33 cellular contexts compared by ENCODE assay signal in genomic region chr12:124305136-124305535, GRCh38. TPM values are rescaled to one million over a fixed set of nuclear protein-coding genes. Genes with fewer than 3 reads are reported as not detected.
"Had no signal": no experiment of that assay in that cellular context is flagged by ENCODE, and none has a peak within 500 bp of the region (broad histone marks: within the 10 kb centered on the region; RNA-seq: fewer than 3 reads in every experiment).

No MANE protein-coding gene starts in this region.

- H3K27me3 ChIP-seq: body of pancreas, breast epithelium had no signal

- H3K4me2 ChIP-seq: PC-9 had no signal

- H3K9me3 ChIP-seq: body of pancreas, breast epithelium had no signal

- H3K27ac Mint-ChIP-seq: activated CD4-positive, alpha-beta T cell treated with anti-CD3 and anti-CD28 coated beads for 36 hours; activated CD4-positive, alpha-beta T cell treated with anti-CD3 and anti-CD28 coated beads, Interleukin-2, amount 10 ng/mL, durations not matched to agents 7 days and 5 days; activated CD8-positive, alpha-beta T cell treated with anti-CD3 and anti-CD28 coated beads, Interleukin-2, amount 10 ng/mL, durations not matched to agents 7 days and 5 days; activated naive CD4-positive, alpha-beta T cell treated with anti-CD3 and anti-CD28 coated beads, Interleukin-2, amount 50 U/mL, for 24 hours; activated naive CD8-positive, alpha-beta T cell treated with anti-CD3 and anti-CD28 coated beads, Interleukin-2, amount 10 ng/mL, durations not matched to agents 7 days and 5 days; activated T-cell treated with anti-CD3 and anti-CD28 coated beads, Interleukin-2, amount 50 U/mL, for 24 hours; activated T-helper 2 cell treated with anti-CD3 and anti-CD28 coated beads, Interferon-gamma antibody, Interleukin-2, Interleukin-4, amounts not matched to agents 10 μg/mL and 5 μg/mL and 100 μg/mL, durations not matched to agents 14 hours and 24 hours and 36 hours had no signal

- H3K27me3 Mint-ChIP-seq: activated CD4-positive, alpha-beta T cell treated with anti-CD3 and anti-CD28 coated beads for 36 hours; activated naive CD4-positive, alpha-beta T cell treated with anti-CD3 and anti-CD28 coated beads, Interleukin-2, amount 50 U/mL, for 24 hours; activated naive CD8-positive, alpha-beta T cell treated with anti-CD3 and anti-CD28 coated beads, Interleukin-2, amount 10 ng/mL, durations not matched to agents 7 days and 5 days had no signal

- H3K4me1 ChIP-seq: body of pancreas, breast epithelium had no signal

- DNase-seq: activated CD4-positive, alpha-beta T cell treated with anti-CD3 and anti-CD28 coated beads for 36 hours; activated CD4-positive, alpha-beta T cell treated with anti-CD3 and anti-CD28 coated beads, Interleukin-2, amount 10 ng/mL, durations not matched to agents 7 days and 5 days; activated CD4-positive, alpha-beta T cell treated with anti-CD3 and anti-CD28 coated beads, Interleukin-2, amount 50 U/mL, for 48 hours; activated CD8-positive, alpha-beta T cell treated with anti-CD3 and anti-CD28 coated beads, Interleukin-2, amount 10 ng/mL, durations not matched to agents 7 days and 5 days; activated gamma-delta T cell; activated naive CD4-positive, alpha-beta T cell treated with Interleukin-2 at 50 U/mL for 16 hours; activated naive CD8-positive, alpha-beta T cell treated with anti-CD3 and anti-CD28 coated beads, Interleukin-2, amount 10 ng/mL, durations not matched to agents 7 days and 5 days; activated T-cell treated with anti-CD3 and anti-CD28 coated beads, Interleukin-2, amount 50 U/mL, for 24 hours; body of pancreas; NCI-H1092 treated with DMSO at 0.1 percent for 48 hours; NCI-H1417; NCI-H146; NCI-H187; NCI-H2029 treated with DMSO at 0.1 percent for 48 hours; NCI-H2107; NCI-H2171; NCI-H510A; NCI-H526; NCI-H748 treated with DMSO at 0.1 percent for 48 hours; NK-92 treated with Interleukin-12 subunit alpha and Interleukin-12 subunit beta, amount 100 ng/mL, for 24 hours; PC-9; SW 1271; T-helper 1 cell; T-helper 2 cell; T1000 had no signal

- H2AFZ ChIP-seq: PC-9 had no signal

- H3K4me3 Mint-ChIP-seq: activated CD4-positive, alpha-beta T cell treated with anti-CD3 and anti-CD28 coated beads for 36 hours; activated CD4-positive, alpha-beta T cell treated with anti-CD3 and anti-CD28 coated beads, Interleukin-2, amount 10 ng/mL, durations not matched to agents 7 days and 5 days; activated CD8-positive, alpha-beta T cell treated with anti-CD3 and anti-CD28 coated beads, Interleukin-2, amount 10 ng/mL, durations not matched to agents 7 days and 5 days; activated naive CD4-positive, alpha-beta T cell treated with anti-CD3 and anti-CD28 coated beads, Interleukin-2, amount 50 U/mL, for 24 hours; activated naive CD8-positive, alpha-beta T cell treated with anti-CD3 and anti-CD28 coated beads, Interleukin-2, amount 10 ng/mL, durations not matched to agents 7 days and 5 days; activated T-cell treated with anti-CD3 and anti-CD28 coated beads, Interleukin-2, amount 50 U/mL, for 24 hours had no signal

- H3K27ac ChIP-seq: body of pancreas, PC-9, RWPE1 had no signal

- H3K9me3 Mint-ChIP-seq: activated CD4-positive, alpha-beta T cell treated with anti-CD3 and anti-CD28 coated beads, Interleukin-2, amount 10 ng/mL, durations not matched to agents 7 days and 5 days; activated naive CD4-positive, alpha-beta T cell treated with anti-CD3 and anti-CD28 coated beads, Interleukin-2, amount 50 U/mL, for 24 hours; activated naive CD8-positive, alpha-beta T cell treated with anti-CD3 and anti-CD28 coated beads, Interleukin-2, amount 10 ng/mL, durations not matched to agents 7 days and 5 days; activated T-cell treated with anti-CD3 and anti-CD28 coated beads, Interleukin-2, amount 50 U/mL, for 24 hours; activated T-helper 2 cell treated with anti-CD3 and anti-CD28 coated beads, Interferon-gamma antibody, Interleukin-2, Interleukin-4, amounts not matched to agents 10 μg/mL and 5 μg/mL and 100 μg/mL, durations not matched to agents 14 hours and 24 hours and 36 hours had no signal

- H3K4me3 ChIP-seq: body of pancreas, K562, PC-9 had no signal

- H3K4me1 Mint-ChIP-seq: activated CD4-positive, alpha-beta T cell treated with anti-CD3 and anti-CD28 coated beads for 36 hours; activated CD4-positive, alpha-beta T cell treated with anti-CD3 and anti-CD28 coated beads, Interleukin-2, amount 10 ng/mL, durations not matched to agents 7 days and 5 days; activated naive CD4-positive, alpha-beta T cell treated with anti-CD3 and anti-CD28 coated beads, Interleukin-2, amount 50 U/mL, for 24 hours; activated naive CD8-positive, alpha-beta T cell treated with anti-CD3 and anti-CD28 coated beads, Interleukin-2, amount 10 ng/mL, durations not matched to agents 7 days and 5 days had no signal

- H3K36me3 ChIP-seq: breast epithelium had no signal

- H3K36me3 Mint-ChIP-seq: activated naive CD4-positive, alpha-beta T cell treated with anti-CD3 and anti-CD28 coated beads, Interleukin-2, amount 50 U/mL, for 24 hours; activated naive CD8-positive, alpha-beta T cell treated with anti-CD3 and anti-CD28 coated beads, Interleukin-2, amount 10 ng/mL, durations not matched to agents 7 days and 5 days had no signal

- ATAC-seq: activated CD4-positive, alpha-beta T cell treated with anti-CD3 and anti-CD28 coated beads for 36 hours; activated CD4-positive, CD25-positive, alpha-beta regulatory T cell treated with anti-CD3 and anti-CD28 coated beads, Interleukin-2, amount 50 U/mL, for 24 hours; activated CD8-positive, alpha-beta T cell treated with anti-CD3 and anti-CD28 coated beads, Interleukin-2, amount 10 ng/mL, durations not matched to agents 7 days and 5 days; body of pancreas; K562; Right ventricle myocardium inferior had no signal

RNA-seq across cellular contexts. Expression of gene RFLNA, which starts 10.2 kb away (rescaled TPM):
- total RNA-seq: activated CD4-positive, alpha-beta T cell treated with anti-CD3 and anti-CD28 coated beads for 36 hours; activated CD4-positive, alpha-beta T cell treated with anti-CD3 and anti-CD28 coated beads, Interleukin-2, amount 10 ng/mL, durations not matched to agents 7 days and 5 days; activated CD8-positive, alpha-beta T cell treated with anti-CD3 and anti-CD28 coated beads, Interleukin-2, amount 10 ng/mL, durations not matched to agents 7 days and 5 days; activated naive CD8-positive, alpha-beta T cell treated with anti-CD3 and anti-CD28 coated beads, Interleukin-2, amount 10 ng/mL, durations not matched to agents 7 days and 5 days; activated T-helper 2 cell treated with anti-CD3 and anti-CD28 coated beads, Interferon-gamma antibody, Interleukin-2, Interleukin-4, amounts not matched to agents 10 μg/mL and 5 μg/mL and 100 μg/mL, durations not matched to agents 14 hours and 24 hours and 36 hours; cardiac septum; K562; PC-9 had no signal
